ENCODE assay signal across 21 cellular contexts in genomic region chr1:199747984-199748383, GRCh38.
DNase-seq lines count a peak whose midpoint lies in the region; ATAC-seq, FAIRE-seq and TF ChIP-seq lines count a peak whose summit lies in the region.
"Had no signal": no experiment of that assay in that cellular context is flagged by ENCODE, and none has a peak within 500 bp of the region (broad histone marks: within the 10 kb centered on the region; RNA-seq: fewer than 3 reads in every experiment).

No MANE protein-coding gene starts in this region.

- H3K4me1 Mint-ChIP-seq in type B pancreatic cell (ENCODE audit: unreplicated experiment): peaks cover 12% of the 10 kb centered on the region
- H3K4me1 Mint-ChIP-seq: activated naive CD4-positive, alpha-beta T cell treated with anti-CD3 and anti-CD28 coated beads, Interleukin-2, amount 50 U/mL, for 24 hours; memory B cell had no signal

- H3K4me3 ChIP-seq in endothelial cell of umbilical vein (replicated peaks in 1 of 3; ENCODE audit: insufficient read depth in 1 of 3, low read depth in 1 of 3, low read length in 3 of 3) (no peak overlapping the region), right lobe of liver (no peak overlapping the region)
- H3K4me3 ChIP-seq: dorsolateral prefrontal cortex, K562, tibial nerve had no signal

- TF ChIP-seq POLR2A in endothelial cell of umbilical vein (IDR thresholded peaks at IDR 0.05; ENCODE audit: low read depth, low read length) (no peak), right lobe of liver (IDR thresholded peaks at IDR 0.05) (no peak)

- TF ChIP-seq CTCF in endothelial cell of umbilical vein (IDR thresholded peaks at IDR 0.05; ENCODE audit: extremely low read depth in 1 of 2, insufficient read depth in 1 of 2, low read depth in 1 of 2, low read length in 2 of 2): no peak
- TF ChIP-seq CTCF in right lobe of liver (IDR thresholded peaks at IDR 0.05): no peak
- no peak for TF ChIP-seq CTCF in type B pancreatic cell (conservative IDR thresholded peaks at IDR 0.05)
- TF ChIP-seq CTCF in GM13976 (IDR thresholded peaks at IDR 0.05; ENCODE audit: borderline replicate concordance, control extremely low read depth, extremely low read depth, insufficient read depth, missing control alignments): no peak

- no peaks in the 10 kb centered on the region for H4K20me1 ChIP-seq in endothelial cell of umbilical vein (replicated peaks; ENCODE audit: control insufficient read depth, extremely low read depth, insufficient read depth, low read length)

- H3K4me1 ChIP-seq in endothelial cell of umbilical vein (ENCODE audit: control insufficient read depth, extremely low read depth, insufficient read depth, low read length): peaks cover 8% of the 10 kb centered on the region
- peaks cover 0 to 29% (median 0%) of the 10 kb centered on the region in 4 donors for H3K4me1 ChIP-seq in right lobe of liver
- H3K4me1 ChIP-seq: tibial nerve had no signal

- ATAC-seq in right lobe of liver: peak; percentile 42 to 60 (median 57)
- ATAC-seq in GM18909 (IDR thresholded peaks at IDR 0.05; ENCODE audit: poor library complexity, unreplicated experiment): no peak
- ATAC-seq: K562 had no signal

- DNase-seq in NCI-H510A treated with DMSO at 0.1 percent for 48 hours (lab: John Stamatoyannopoulos, UW): peak; percentile 15
- DNase-seq in NCI-H510A (lab: John Stamatoyannopoulos, UW): no peak
- DNase-seq in endothelial cell of umbilical vein (ENCODE audit: low read depth, low spot score): no peak
- peak in 1 of 3 donors; percentile 51 for DNase-seq in right lobe of liver
- DNase-seq in type B pancreatic cell (ENCODE audit: extremely low spot score, unreplicated experiment): no peak
- DNase-seq in GM13976 (ENCODE audit: low spot score): no peak
- no peak for DNase-seq in stimulated activated CD4-positive, alpha-beta T cell treated with anti-CD3 and anti-CD28 coated beads, Interleukin-12 subunit alpha, Interleukin-12 subunit beta, amount 100 ng/mL, for 4 hours
- DNase-seq: activated CD4-positive, alpha-beta T cell treated with anti-CD3 and anti-CD28 coated beads for 48 hours; brain microvascular endothelial cell; DND-41; dorsolateral prefrontal cortex; hypothalamus; NCI-H1105; NCI-H345; T1000 had no signal

- POLR2A ChIA-PET in endothelial cell of umbilical vein (lab: Charles Lee): interaction anchor here (0.6 kb wide), 1 partner anchor 64 kb away, joined by 4 read pairs; no protein-coding TSS in a partner anchor

- no peaks in the 10 kb centered on the region for H3K79me2 ChIP-seq in endothelial cell of umbilical vein (ENCODE audit: control insufficient read depth, insufficient read depth, low read length)

- no TSS peak for BruUV-seq in endothelial cell of umbilical vein (replicated peaks; lab: Mats Ljungman, UMichigan)

- no peaks in the 10 kb centered on the region for H3K9me3 ChIP-seq in endothelial cell of umbilical vein (replicated peaks; ENCODE audit: control insufficient read depth, insufficient read depth, low read length)
- no peaks in the 10 kb centered on the region for H3K9me3 ChIP-seq in right lobe of liver
- H3K9me3 ChIP-seq: tibial nerve had no signal

- no peak overlapping the region for H3K27ac Mint-ChIP-seq in type B pancreatic cell
- H3K27ac Mint-ChIP-seq: activated naive CD4-positive, alpha-beta T cell treated with anti-CD3 and anti-CD28 coated beads, Interleukin-2, amount 50 U/mL, for 24 hours; memory B cell had no signal

- no peak for FAIRE-seq in endothelial cell of umbilical vein (lab: Jason Lieb, UNC)
- FAIRE-seq: H54, K562 had no signal

- dilution Hi-C loops in endothelial cell of umbilical vein (cut with MboI; ENCODE audit: extremely low pct_ligation_motif_present, low sequenced_read_pairs): no loop called here

- H3K4me2 ChIP-seq in endothelial cell of umbilical vein (ENCODE audit: insufficient read depth, low read length): no peak overlapping the region

- in situ Hi-C loops in GM13976 (cut with MboI; ENCODE audit: low sequenced_read_pairs, unreplicated experiment): no loop called here

- H2AFZ ChIP-seq in endothelial cell of umbilical vein (ENCODE audit: low read depth, low read length): peak overlapping the region; percentile 71

- peaks cover 23% of the 10 kb centered on the region for H3K27me3 Mint-ChIP-seq in type B pancreatic cell

- peaks cover 5% of the 10 kb centered on the region for H3K9me3 Mint-ChIP-seq in type B pancreatic cell
- H3K9me3 Mint-ChIP-seq: activated naive CD4-positive, alpha-beta T cell treated with anti-CD3 and anti-CD28 coated beads, Interleukin-2, amount 50 U/mL, for 24 hours; memory B cell had no signal

- intact Hi-C loops in endothelial cell of umbilical vein (cut with micrococcal nuclease) (no loop called here), right lobe of liver (cut with DNase I) (no loop called here)

- no peaks in the 10 kb centered on the region for H3K36me3 ChIP-seq in endothelial cell of umbilical vein (ENCODE audit: control insufficient read depth in 2 of 2, extremely low read depth in 1 of 2, insufficient read depth in 2 of 2, low read length in 2 of 2)
- H3K36me3 ChIP-seq in right lobe of liver: no peaks in the 10 kb centered on the region
- H3K36me3 ChIP-seq: brain microvascular endothelial cell, tibial nerve had no signal

- H3K4me3 Mint-ChIP-seq in type B pancreatic cell: peak overlapping the region; percentile 24
- H3K4me3 Mint-ChIP-seq: activated naive CD4-positive, alpha-beta T cell treated with anti-CD3 and anti-CD28 coated beads, Interleukin-2, amount 50 U/mL, for 24 hours; memory B cell had no signal

- no peak overlapping the region for H3K9ac ChIP-seq in endothelial cell of umbilical vein (replicated peaks; ENCODE audit: extremely low read depth, insufficient read depth, low read length)

- no peaks in the 10 kb centered on the region for H3K36me3 Mint-ChIP-seq in type B pancreatic cell
- H3K36me3 Mint-ChIP-seq: activated naive CD4-positive, alpha-beta T cell treated with anti-CD3 and anti-CD28 coated beads, Interleukin-2, amount 50 U/mL, for 24 hours; memory B cell had no signal

- CTCF ChIA-PET in endothelial cell of umbilical vein (lab: Charles Lee): interaction anchor here (1.8 kb wide), 1 partner anchor 27 kb away, joined by 5 read pairs; no protein-coding TSS in a partner anchor

- 66% methylated on average over 12 of the region's 17 CpGs for WGBS in right lobe of liver (ENCODE audit: insufficient coverage, low coverage, low lambda C conversion rate, missing lambda C conversion rate)

- no peak overlapping the region for H3K27ac ChIP-seq in endothelial cell of umbilical vein (ENCODE audit: insufficient read depth, low read depth, low read length)
- H3K27ac ChIP-seq in right lobe of liver: peak overlapping the region in 2 of 3 donors; percentile 72 to 81
- H3K27ac ChIP-seq: brain microvascular endothelial cell, dorsolateral prefrontal cortex, tibial nerve had no signal

- no peaks in the 10 kb centered on the region for H3K9me1 ChIP-seq in endothelial cell of umbilical vein (replicated peaks; ENCODE audit: control insufficient read depth, extremely low read depth, insufficient read depth, low read length)

- H3K27me3 ChIP-seq in endothelial cell of umbilical vein (ENCODE audit: control insufficient read depth in 2 of 2, insufficient read depth in 2 of 2, low read length in 2 of 2): no peaks in the 10 kb centered on the region
- no peaks in the 10 kb centered on the region for H3K27me3 ChIP-seq in right lobe of liver
- H3K27me3 ChIP-seq: brain microvascular endothelial cell had no signal

TF ChIP-seq in endothelial cell of umbilical vein, 7 proteins besides CTCF, POLR2A, EP300 and RAD21:
- TF ChIP-seq JUN (IDR thresholded peaks at IDR 0.05; ENCODE audit: borderline replicate concordance, insufficient read depth, insufficient read length, low read depth): no peak
- no peak for TF ChIP-seq POLR2AphosphoS5 (IDR thresholded peaks at IDR 0.05; ENCODE audit: insufficient read depth, low read depth, low read length)
- TF ChIP-seq MYC (IDR thresholded peaks at IDR 0.05; ENCODE audit: low read depth, low read length): no peak
- no peak for TF ChIP-seq GATA2 (IDR thresholded peaks at IDR 0.05; ENCODE audit: insufficient read depth, insufficient read length, low read depth, low read length)
- no peak for TF ChIP-seq MAX (IDR thresholded peaks at IDR 0.05; ENCODE audit: insufficient read depth, insufficient read length)
- TF ChIP-seq EZH2 (IDR thresholded peaks at IDR 0.05; ENCODE audit: borderline replicate concordance, low read depth, low read length, severe bottlenecking): no peak
- no peak for TF ChIP-seq FOS (IDR thresholded peaks at IDR 0.05; ENCODE audit: borderline replicate concordance, insufficient read depth, low read length)
TF ChIP-seq in endothelial cell of umbilical vein: peak in this region for 0.
